In the genomic region with DNA sequence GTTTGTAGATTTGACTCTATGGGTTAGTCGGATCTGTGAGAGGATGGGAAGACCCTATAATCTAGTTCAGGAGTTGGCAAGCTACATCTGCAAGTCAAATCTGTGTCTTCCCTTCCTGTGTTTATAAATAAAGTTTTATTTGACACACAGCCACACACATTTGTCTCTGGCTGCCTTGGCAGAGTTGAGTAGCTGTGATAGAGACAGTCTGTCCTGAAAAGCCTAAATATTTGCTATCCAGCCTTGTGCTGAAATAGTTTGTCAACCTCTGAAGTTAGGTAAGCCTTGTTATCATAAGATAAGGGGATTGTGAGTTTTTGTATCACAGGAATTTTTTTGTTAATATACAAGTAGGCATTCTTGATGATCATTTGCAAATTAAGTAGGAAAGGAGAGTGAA, we compare ENCODE assay signal across 1 cellular context.
TF ChIP-seq lines count a peak whose summit lies in the region.

No MANE protein-coding gene starts in this region.

TF ChIP-seq in K562, 482 proteins besides CTCF, POLR2A, EP300 and RAD21 (continued from another document):
- TF ChIP-seq, protein P1, sequence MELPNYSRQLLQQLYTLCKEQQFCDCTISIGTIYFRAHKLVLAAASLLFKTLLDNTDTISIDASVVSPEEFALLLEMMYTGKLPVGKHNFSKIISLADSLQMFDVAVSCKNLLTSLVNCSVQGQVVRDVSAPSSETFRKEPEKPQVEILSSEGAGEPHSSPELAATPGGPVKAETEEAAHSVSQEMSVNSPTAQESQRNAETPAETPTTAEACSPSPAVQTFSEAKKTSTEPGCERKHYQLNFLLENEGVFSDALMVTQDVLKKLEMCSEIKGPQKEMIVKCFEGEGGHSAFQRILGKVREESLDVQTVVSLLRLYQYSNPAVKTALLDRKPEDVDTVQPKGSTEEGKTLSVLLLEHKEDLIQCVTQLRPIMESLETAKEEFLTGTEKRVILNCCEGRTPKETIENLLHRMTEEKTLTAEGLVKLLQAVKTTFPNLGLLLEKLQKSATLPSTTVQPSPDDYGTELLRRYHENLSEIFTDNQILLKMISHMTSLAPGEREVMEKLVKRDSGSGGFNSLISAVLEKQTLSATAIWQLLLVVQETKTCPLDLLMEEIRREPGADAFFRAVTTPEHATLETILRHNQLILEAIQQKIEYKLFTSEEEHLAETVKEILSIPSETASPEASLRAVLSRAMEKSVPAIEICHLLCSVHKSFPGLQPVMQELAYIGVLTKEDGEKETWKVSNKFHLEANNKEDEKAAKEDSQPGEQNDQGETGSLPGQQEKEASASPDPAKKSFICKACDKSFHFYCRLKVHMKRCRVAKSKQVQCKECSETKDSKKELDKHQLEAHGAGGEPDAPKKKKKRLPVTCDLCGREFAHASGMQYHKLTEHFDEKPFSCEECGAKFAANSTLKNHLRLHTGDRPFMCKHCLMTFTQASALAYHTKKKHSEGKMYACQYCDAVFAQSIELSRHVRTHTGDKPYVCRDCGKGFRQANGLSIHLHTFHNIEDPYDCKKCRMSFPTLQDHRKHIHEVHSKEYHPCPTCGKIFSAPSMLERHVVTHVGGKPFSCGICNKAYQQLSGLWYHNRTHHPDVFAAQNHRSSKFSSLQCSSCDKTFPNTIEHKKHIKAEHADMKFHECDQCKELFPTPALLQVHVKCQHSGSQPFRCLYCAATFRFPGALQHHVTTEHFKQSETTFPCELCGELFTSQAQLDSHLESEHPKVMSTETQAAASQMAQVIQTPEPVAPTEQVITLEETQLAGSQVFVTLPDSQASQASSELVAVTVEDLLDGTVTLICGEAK (IDR thresholded peaks at IDR 0.05), result peak; percentile 89
- TF ChIP-seq, protein P1 (CRISPR knock-in tag; IDR thresholded peaks at IDR 0.05), result peak; percentile 91
